In the genomic region with DNA sequence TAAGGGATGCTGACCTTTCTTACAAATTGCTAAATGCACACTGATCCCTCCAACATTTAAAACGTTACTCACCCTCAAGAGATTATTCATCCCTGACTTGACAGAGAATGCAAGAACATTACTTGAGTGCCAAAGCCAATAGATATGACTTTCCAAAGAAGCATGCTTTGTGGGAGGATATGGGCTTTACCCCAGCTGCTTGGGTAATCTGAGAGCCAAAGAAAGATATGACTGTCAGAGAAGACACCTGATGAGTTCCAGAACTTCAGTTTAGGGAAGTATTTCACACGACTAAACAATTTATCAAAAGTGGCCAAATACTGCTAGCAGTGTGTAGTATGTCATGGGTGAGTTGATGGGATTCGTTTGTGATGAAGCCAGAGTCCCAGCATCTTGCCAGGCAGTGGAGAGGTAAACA, we compare ENCODE assay signal across 13 cellular contexts. TPM values are rescaled to one million over a fixed set of nuclear protein-coding genes. Genes with fewer than 3 reads are reported as not detected.
DNase-seq lines count a peak whose midpoint lies in the region; ATAC-seq, FAIRE-seq and TF ChIP-seq lines count a peak whose summit lies in the region.
"Had no signal": no experiment of that assay in that cellular context is flagged by ENCODE, and none has a peak within 500 bp of the region (broad histone marks: within the 10 kb centered on the region; RNA-seq: fewer than 3 reads in every experiment).

No MANE protein-coding gene starts in this region.

- no peak overlapping the region for H3K4me3 ChIP-seq in fibroblast of the aortic adventitia (ENCODE audit: low read depth, low read length)
- H3K4me3 ChIP-seq: cardiac muscle cell had no signal

- intact Hi-C loops in sciatic nerve (cut with DNase I) = no loop called here

- no peak for TF ChIP-seq CTCF in fibroblast of the aortic adventitia (IDR thresholded peaks at IDR 0.05; ENCODE audit: insufficient read depth, low read length)

- peak; percentile 68 for ATAC-seq in sciatic nerve
- ATAC-seq in HG03095 (IDR thresholded peaks at IDR 0.05; ENCODE audit: unreplicated experiment) = no peak
- ATAC-seq in HG03175 (IDR thresholded peaks at IDR 0.05; ENCODE audit: unreplicated experiment) = no peak

- DNase-seq in GM12891 (ENCODE audit: insufficient read length, low spot score) (no peak), RPMI7951 (ENCODE audit: low read depth) (peak; percentile 86), fibroblast of the aortic adventitia (ENCODE audit: low read depth) (peak; percentile 99), sciatic nerve (ENCODE audit: low spot score) (no peak), NCI-H345 (lab: John Stamatoyannopoulos, UW) (no peak), GM12892 (ENCODE audit: insufficient read length) (no peak)
- DNase-seq: DND-41; NCI-H1048; NCI-H82; stimulated activated CD4-positive, alpha-beta T cell treated with anti-CD3 and anti-CD28 coated beads, Interleukin-12 subunit alpha, Interleukin-12 subunit beta, amount 100 ng/mL, for 4 hours had no signal

- TF ChIP-seq POLR2A in GM12891 (IDR thresholded peaks at IDR 0.05; ENCODE audit: low read depth, low read length) (no peak), GM12892 (IDR thresholded peaks at IDR 0.05; ENCODE audit: low read depth, low read length) (no peak)

- FAIRE-seq in GM12891 (lab: Jason Lieb, UNC) (peak; percentile 28), GM12892 (lab: Jason Lieb, UNC) (no peak)

TF ChIP-seq in GM12891, 5 proteins besides CTCF, POLR2A, EP300 and RAD21:
- TF ChIP-seq TAF1 (IDR thresholded peaks at IDR 0.05; ENCODE audit: low read depth, low read length) = no peak
- no peak for TF ChIP-seq POLR2AphosphoS5 (IDR thresholded peaks at IDR 0.05; ENCODE audit: low read depth, low read length)
- TF ChIP-seq SPI1 (IDR thresholded peaks at IDR 0.05; ENCODE audit: low read depth, low read length) = no peak
- TF ChIP-seq PAX5 (IDR thresholded peaks at IDR 0.05; ENCODE audit: insufficient read depth, low read length, severe bottlenecking) = no peak
- no peak for TF ChIP-seq POU2F2 (IDR thresholded peaks at IDR 0.05; ENCODE audit: low read depth, low read length)

RNA-seq across cellular contexts. Expression of a gene that starts 7.4 kb away (rescaled TPM):
- polyA plus RNA-seq in GM12891 (2012; ENCODE audit: low read depth, missing spikeins) = 21.0 TPM
- total RNA-seq in RPMI7951 (2014; rRNA removed; shearing (Covaris generic)) = 87.6 and 114 TPM in 2 replicates
- total RNA-seq in fibroblast of the aortic adventitia (ENCODE audit: low replicate concordance) (43.7 and 105 TPM in 2 replicates), sciatic nerve (9.3 TPM)
- polyA plus RNA-seq in GM12892 (2012; ENCODE audit: missing spikeins) = 25.8 TPM

Comparison
In these comparisons a context has a peak if more than half of its experiments do, and no peak if none do; other contexts are left out.
1. DNase-seq: peak in RPMI7951 (single experiment) and fibroblast of the aortic adventitia (single experiment); none in GM12891 (single experiment), sciatic nerve (single experiment), NCI-H345 (single experiment) and GM12892 (single experiment).